1 cellular context compared by ENCODE assay signal in genomic region chr6:38578075-38578474, GRCh38.
A peak's percentile ranks its signal among the peaks of the same experiment; 100 is the strongest.
TF ChIP-seq lines count a peak whose summit lies in the region.

No MANE protein-coding gene starts in this region.

TF ChIP-seq in K562, 482 proteins besides CTCF, POLR2A, EP300 and RAD21 (continued from another document and continues in another):
- TF ChIP-seq AFF1 (IDR thresholded peaks at IDR 0.05; ENCODE audit: low read depth in 1 of 2, partially characterized antibody in 2 of 2): peak in 1 of 2 experiments; percentile 46
- no peak for TF ChIP-seq HMG20B (CRISPR knock-in tag; IDR thresholded peaks at IDR 0.05)
- TF ChIP-seq ZNF140 (CRISPR knock-in tag; IDR thresholded peaks at IDR 0.05): no peak
- TF ChIP-seq ZNF785 (CRISPR knock-in tag; IDR thresholded peaks at IDR 0.05): no peak
- TF ChIP-seq HNRNPLL (IDR thresholded peaks at IDR 0.05; ENCODE audit: low read depth, low read length, poor library complexity, severe bottlenecking): no peak
- no peak for TF ChIP-seq ZNF551 (CRISPR knock-in tag; IDR thresholded peaks at IDR 0.05)
- no peak for TF ChIP-seq RBFOX2 (IDR thresholded peaks at IDR 0.05; ENCODE audit: low read depth, low read length)
- no peak for TF ChIP-seq ZNF24 (IDR thresholded peaks at IDR 0.05)
- TF ChIP-seq DNMT1 (IDR thresholded peaks at IDR 0.05): no peak
- peak; percentile 9; the same call in 1 of the 2 replicates for TF ChIP-seq BCOR (IDR thresholded peaks at IDR 0.05)
- no peak for TF ChIP-seq GTF2A2 (tag; IDR thresholded peaks at IDR 0.05)
- peak; percentile 71 for TF ChIP-seq SMARCA4 (IDR thresholded peaks at IDR 0.05)
- no peak for TF ChIP-seq CEBPB (tag; IDR thresholded peaks at IDR 0.05)
- TF ChIP-seq KLF6 (CRISPR knock-in tag; IDR thresholded peaks at IDR 0.05; ENCODE audit: borderline replicate concordance): no peak
- no peak for TF ChIP-seq ZNF253 (CRISPR knock-in tag; conservative IDR thresholded peaks at IDR 0.05)
- peak; percentile 78 for TF ChIP-seq CBFA2T2 (conservative IDR thresholded peaks at IDR 0.05)
- peak in 1 of 2 experiments; percentile 12; a peak in 1 of 4 replicates for TF ChIP-seq FOXK2 (conservative IDR thresholded peaks at IDR 0.05 in 1 of 2, IDR thresholded peaks at IDR 0.05 in 1 of 2; ENCODE audit: low read depth in 2 of 2)
- peak; percentile 17 to 70; a peak in 1 of 4 replicates for TF ChIP-seq HDAC1 (IDR thresholded peaks at IDR 0.05)
- TF ChIP-seq DDX20 (tag; IDR thresholded peaks at IDR 0.05; ENCODE audit: low read depth): no peak
- no peak for TF ChIP-seq PHF8 (IDR thresholded peaks at IDR 0.05; ENCODE audit: borderline replicate concordance, low read length)
- TF ChIP-seq, protein P1, sequence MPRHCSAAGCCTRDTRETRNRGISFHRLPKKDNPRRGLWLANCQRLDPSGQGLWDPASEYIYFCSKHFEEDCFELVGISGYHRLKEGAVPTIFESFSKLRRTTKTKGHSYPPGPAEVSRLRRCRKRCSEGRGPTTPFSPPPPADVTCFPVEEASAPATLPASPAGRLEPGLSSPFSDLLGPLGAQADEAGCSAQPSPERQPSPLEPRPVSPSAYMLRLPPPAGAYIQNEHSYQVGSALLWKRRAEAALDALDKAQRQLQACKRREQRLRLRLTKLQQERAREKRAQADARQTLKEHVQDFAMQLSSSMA (CRISPR knock-in tag; IDR thresholded peaks at IDR 0.05): no peak
- no peak for TF ChIP-seq HMGXB4 (CRISPR knock-in tag; IDR thresholded peaks at IDR 0.05)
- no peak for TF ChIP-seq CAMTA2 (CRISPR knock-in tag; conservative IDR thresholded peaks at IDR 0.05)
- TF ChIP-seq HDAC2 (IDR thresholded peaks at IDR 0.05): peak; percentile 58; the same call in 1 of the 2 replicates
- TF ChIP-seq ATF2 (CRISPR knock-in tag; IDR thresholded peaks at IDR 0.05): no peak
- no peak for TF ChIP-seq MTF1 (CRISPR knock-in tag; IDR thresholded peaks at IDR 0.05; ENCODE audit: borderline replicate concordance)
- no peak for TF ChIP-seq DMBX1 (CRISPR knock-in tag; IDR thresholded peaks at IDR 0.05; ENCODE audit: borderline replicate concordance)
- 0 out of 2 replicates have a peak, but pooled peaks have one; percentile 26 for TF ChIP-seq NBN (IDR thresholded peaks at IDR 0.05; ENCODE audit: low read depth)
- peak; percentile 81 for TF ChIP-seq SMARCE1 (IDR thresholded peaks at IDR 0.05)
- no peak for TF ChIP-seq U2AF2 (optimal IDR thresholded peaks at IDR 0.05; ENCODE audit: low read depth, low read length)
- no peak for TF ChIP-seq ZFX (CRISPR knock-in tag; IDR thresholded peaks at IDR 0.05)
- no peak for TF ChIP-seq KDM4B (IDR thresholded peaks at IDR 0.05; ENCODE audit: borderline replicate concordance in 2 of 2, low read depth in 1 of 2)
- TF ChIP-seq TEAD1 (CRISPR knock-in tag; IDR thresholded peaks at IDR 0.05): no peak
- no peak for TF ChIP-seq JUNB (CRISPR knock-in tag; conservative IDR thresholded peaks at IDR 0.05)
- TF ChIP-seq NFIC (IDR thresholded peaks at IDR 0.05): peak; percentile 42
- no peak for TF ChIP-seq TCF7L2 (IDR thresholded peaks at IDR 0.05; ENCODE audit: low read depth, low read length)
- TF ChIP-seq SMARCC2 (IDR thresholded peaks at IDR 0.05; ENCODE audit: low read depth): no peak
- no peak for TF ChIP-seq BACH1 (tag; IDR thresholded peaks at IDR 0.05)
- TF ChIP-seq KAT8 (IDR thresholded peaks at IDR 0.05; ENCODE audit: low read depth): no peak
- TF ChIP-seq CBX2 (IDR thresholded peaks at IDR 0.05; ENCODE audit: insufficient read depth, low read length, poor library complexity, severe bottlenecking): no peak
- no peak for TF ChIP-seq PTTG1 (tag; IDR thresholded peaks at IDR 0.05; ENCODE audit: low read depth)
- TF ChIP-seq ETS2 (tag; IDR thresholded peaks at IDR 0.05; ENCODE audit: borderline replicate concordance, poor library complexity, severe bottlenecking): no peak
- peak; percentile 76; the same call in 1 of the 2 replicates for TF ChIP-seq CTBP1 (IDR thresholded peaks at IDR 0.05; ENCODE audit: borderline replicate concordance)
- TF ChIP-seq, protein P2, sequence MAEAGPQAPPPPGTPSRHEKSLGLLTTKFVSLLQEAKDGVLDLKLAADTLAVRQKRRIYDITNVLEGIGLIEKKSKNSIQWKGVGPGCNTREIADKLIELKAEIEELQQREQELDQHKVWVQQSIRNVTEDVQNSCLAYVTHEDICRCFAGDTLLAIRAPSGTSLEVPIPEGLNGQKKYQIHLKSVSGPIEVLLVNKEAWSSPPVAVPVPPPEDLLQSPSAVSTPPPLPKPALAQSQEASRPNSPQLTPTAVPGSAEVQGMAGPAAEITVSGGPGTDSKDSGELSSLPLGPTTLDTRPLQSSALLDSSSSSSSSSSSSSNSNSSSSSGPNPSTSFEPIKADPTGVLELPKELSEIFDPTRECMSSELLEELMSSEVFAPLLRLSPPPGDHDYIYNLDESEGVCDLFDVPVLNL (CRISPR knock-in tag; IDR thresholded peaks at IDR 0.05; ENCODE audit: low read depth): no peak
- TF ChIP-seq XRCC5 (IDR thresholded peaks at IDR 0.05; ENCODE audit: low read depth, low read length): no peak
- no peak for TF ChIP-seq CREB5 (CRISPR knock-in tag; IDR thresholded peaks at IDR 0.05)
- no peak for TF ChIP-seq ZNF41 (CRISPR knock-in tag; conservative IDR thresholded peaks at IDR 0.05)
- no peak for TF ChIP-seq ZFPM2 (CRISPR knock-in tag; IDR thresholded peaks at IDR 0.05)
- TF ChIP-seq, protein P3, sequence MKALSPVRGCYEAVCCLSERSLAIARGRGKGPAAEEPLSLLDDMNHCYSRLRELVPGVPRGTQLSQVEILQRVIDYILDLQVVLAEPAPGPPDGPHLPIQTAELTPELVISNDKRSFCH (CRISPR knock-in tag; IDR thresholded peaks at IDR 0.05): no peak
- TF ChIP-seq, protein P3 (tag; IDR thresholded peaks at IDR 0.05): 0 out of 2 replicates have a peak, but pooled peaks have one; percentile 80
- TF ChIP-seq PHB2 (IDR thresholded peaks at IDR 0.05; ENCODE audit: low read depth): 0 out of 2 replicates have a peak, but pooled peaks have one; percentile 12
- no peak for TF ChIP-seq BRCA1 (IDR thresholded peaks at IDR 0.05)
- no peak for TF ChIP-seq BRCA1 (CRISPR knock-in tag; IDR thresholded peaks at IDR 0.05)
- no peak for TF ChIP-seq SAFB (IDR thresholded peaks at IDR 0.05; ENCODE audit: borderline replicate concordance, low read depth, low read length)
- TF ChIP-seq ZNF436 (CRISPR knock-in tag; IDR thresholded peaks at IDR 0.05): no peak
- TF ChIP-seq, protein P4, sequence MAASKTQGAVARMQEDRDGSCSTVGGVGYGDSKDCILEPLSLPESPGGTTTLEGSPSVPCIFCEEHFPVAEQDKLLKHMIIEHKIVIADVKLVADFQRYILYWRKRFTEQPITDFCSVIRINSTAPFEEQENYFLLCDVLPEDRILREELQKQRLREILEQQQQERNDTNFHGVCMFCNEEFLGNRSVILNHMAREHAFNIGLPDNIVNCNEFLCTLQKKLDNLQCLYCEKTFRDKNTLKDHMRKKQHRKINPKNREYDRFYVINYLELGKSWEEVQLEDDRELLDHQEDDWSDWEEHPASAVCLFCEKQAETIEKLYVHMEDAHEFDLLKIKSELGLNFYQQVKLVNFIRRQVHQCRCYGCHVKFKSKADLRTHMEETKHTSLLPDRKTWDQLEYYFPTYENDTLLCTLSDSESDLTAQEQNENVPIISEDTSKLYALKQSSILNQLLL (CRISPR knock-in tag; IDR thresholded peaks at IDR 0.05; ENCODE audit: borderline replicate concordance): no peak
- TF ChIP-seq NELFE (IDR thresholded peaks at IDR 0.05; ENCODE audit: insufficient read depth, insufficient read length): no peak
- no peak for TF ChIP-seq FOXM1 (IDR thresholded peaks at IDR 0.05; ENCODE audit: low read depth)
- no peak for TF ChIP-seq FOXM1 (CRISPR knock-in tag; IDR thresholded peaks at IDR 0.05; ENCODE audit: low read depth)
- peak; percentile 26; the same call in 1 of the 2 replicates for TF ChIP-seq GATAD2B (IDR thresholded peaks at IDR 0.05; ENCODE audit: borderline replicate concordance)
- no peak for TF ChIP-seq KDM5B (IDR thresholded peaks at IDR 0.05; ENCODE audit: insufficient replicate concordance, low read depth, low read length)
- TF ChIP-seq ZNF592 (IDR thresholded peaks at IDR 0.05): no peak
